16 cellular contexts compared by ENCODE assay signal in the genomic region with DNA sequence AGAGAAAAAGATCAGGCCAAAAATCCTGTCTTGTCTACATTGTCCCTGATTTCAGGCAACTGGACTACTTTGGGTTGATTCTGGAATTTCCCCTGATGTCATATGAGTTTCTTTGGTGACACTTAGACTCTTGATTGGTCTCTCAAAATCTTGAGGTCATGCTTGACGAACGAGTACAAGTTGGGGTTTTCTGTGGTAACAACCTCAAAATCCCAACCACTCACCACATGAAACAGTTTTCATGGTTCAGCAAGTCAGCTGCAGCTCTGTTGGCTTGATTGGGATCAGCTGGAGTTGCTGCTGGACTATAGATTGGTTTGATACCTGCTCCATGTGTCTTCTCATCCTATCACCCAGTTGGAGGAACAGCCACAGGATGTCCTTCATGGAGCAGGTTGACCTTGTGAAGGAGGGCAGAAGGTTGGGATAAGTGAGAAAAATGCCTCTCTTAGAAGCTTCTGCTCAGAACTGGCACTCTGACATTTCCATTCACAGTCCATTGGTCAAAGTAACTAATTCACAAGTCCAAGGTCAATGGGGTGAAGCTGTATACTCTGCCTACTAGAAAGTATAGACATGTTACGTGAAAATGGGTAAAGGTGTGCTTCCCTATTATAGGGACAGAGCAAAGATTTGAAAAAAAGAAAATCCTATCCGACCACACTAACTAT.
DNase-seq lines count a peak whose midpoint lies in the region; ATAC-seq and TF ChIP-seq lines count a peak whose summit lies in the region.
"Had no signal": no experiment of that assay in that cellular context is flagged by ENCODE, and none has a peak within 500 bp of the region (broad histone marks: within the 10 kb centered on the region; RNA-seq: fewer than 3 reads in every experiment).

No MANE protein-coding gene starts in this region.

- 86% methylated on average over 4 of the region's 4 CpGs for WGBS in esophagus muscularis mucosa
- WGBS in suprapubic skin, result 77% methylated on average over 4 of the region's 4 CpGs

- H3K4me1 ChIP-seq in esophagus muscularis mucosa, result no peaks in the 10 kb centered on the region
- no peaks in the 10 kb centered on the region for H3K4me1 ChIP-seq in suprapubic skin
- H3K4me1 ChIP-seq in tibial artery, result no peaks in the 10 kb centered on the region

- H3K36me3 ChIP-seq in esophagus muscularis mucosa (no peaks in the 10 kb centered on the region), suprapubic skin (no peaks in the 10 kb centered on the region), tibial artery (no peaks in the 10 kb centered on the region)
- H3K36me3 ChIP-seq: brain microvascular endothelial cell had no signal

- TF ChIP-seq POLR2A in esophagus muscularis mucosa (IDR thresholded peaks at IDR 0.05; ENCODE audit: low read depth) (no peak), suprapubic skin (IDR thresholded peaks at IDR 0.05) (no peak)

- TF ChIP-seq EP300 in esophagus muscularis mucosa (IDR thresholded peaks at IDR 0.05), result no peak
- no peak for TF ChIP-seq EP300 in suprapubic skin (IDR thresholded peaks at IDR 0.05)

- TF ChIP-seq CTCF in esophagus muscularis mucosa (IDR thresholded peaks at IDR 0.05) (no peak), suprapubic skin (IDR thresholded peaks at IDR 0.05) (no peak), tibial artery (IDR thresholded peaks at IDR 0.05) (no peak)

- H3K4me3 ChIP-seq in esophagus muscularis mucosa, result no peak overlapping the region
- H3K4me3 ChIP-seq in suprapubic skin, result no peak overlapping the region
- H3K4me3 ChIP-seq in tibial artery, result no peak overlapping the region

- H3K27ac ChIP-seq in esophagus muscularis mucosa (replicated peaks in 1 of 4), result no peak overlapping the region
- no peak overlapping the region for H3K27ac ChIP-seq in suprapubic skin
- H3K27ac ChIP-seq in tibial artery, result no peak overlapping the region
- H3K27ac ChIP-seq: brain microvascular endothelial cell had no signal

- no peaks in the 10 kb centered on the region for H3K27me3 ChIP-seq in esophagus muscularis mucosa
- no peaks in the 10 kb centered on the region for H3K27me3 ChIP-seq in suprapubic skin
- no peaks in the 10 kb centered on the region for H3K27me3 ChIP-seq in tibial artery
- H3K27me3 ChIP-seq: brain microvascular endothelial cell had no signal

- ATAC-seq in GM18861 (IDR thresholded peaks at IDR 0.05; ENCODE audit: unreplicated experiment) (peak; percentile 84), GM21526 (IDR thresholded peaks at IDR 0.05; ENCODE audit: low FRiP score, unreplicated experiment) (peak; percentile 68), HG03064 (IDR thresholded peaks at IDR 0.05; ENCODE audit: low read depth, unreplicated experiment) (peak; percentile 83)
- ATAC-seq: esophagus mucosa, PC-3 had no signal

- DNase-seq in esophagus muscularis mucosa (ENCODE audit: extremely low spot score) (peak; percentile 55), suprapubic skin (ENCODE audit: low spot score in 2 of 2) (no peak), tibial artery (no peak), T-helper 1 cell (no peak), NAMALWA (ENCODE audit: low spot score) (no peak)
- DNase-seq: activated T-cell treated with anti-CD3 and anti-CD28 coated beads, Interleukin-2, amount 50 U/mL, for 48 hours; brain microvascular endothelial cell; CD4-positive, alpha-beta memory T cell; immature natural killer cell; naive B cell; NCI-H1930; PC-3 had no signal

- H3K9me3 ChIP-seq in esophagus muscularis mucosa, result no peaks in the 10 kb centered on the region
- no peaks in the 10 kb centered on the region for H3K9me3 ChIP-seq in suprapubic skin
- H3K9me3 ChIP-seq in tibial artery, result no peaks in the 10 kb centered on the region

- intact Hi-C loops in esophagus muscularis mucosa (cut with DNase I) (no loop called here), tibial artery (cut with DNase I; ENCODE audit: low total_unique reads) (no loop called here)
